ENCODE assay signal across 1 cellular context in genomic region chr6:6803180-6803978, GRCh38.
TF ChIP-seq lines count a peak whose summit lies in the region.

No MANE protein-coding gene starts in this region.

TF ChIP-seq in GM12878, 131 proteins besides CTCF, POLR2A, EP300 and RAD21 (continued from another document and continues in another):
- TF ChIP-seq, protein P1, sequence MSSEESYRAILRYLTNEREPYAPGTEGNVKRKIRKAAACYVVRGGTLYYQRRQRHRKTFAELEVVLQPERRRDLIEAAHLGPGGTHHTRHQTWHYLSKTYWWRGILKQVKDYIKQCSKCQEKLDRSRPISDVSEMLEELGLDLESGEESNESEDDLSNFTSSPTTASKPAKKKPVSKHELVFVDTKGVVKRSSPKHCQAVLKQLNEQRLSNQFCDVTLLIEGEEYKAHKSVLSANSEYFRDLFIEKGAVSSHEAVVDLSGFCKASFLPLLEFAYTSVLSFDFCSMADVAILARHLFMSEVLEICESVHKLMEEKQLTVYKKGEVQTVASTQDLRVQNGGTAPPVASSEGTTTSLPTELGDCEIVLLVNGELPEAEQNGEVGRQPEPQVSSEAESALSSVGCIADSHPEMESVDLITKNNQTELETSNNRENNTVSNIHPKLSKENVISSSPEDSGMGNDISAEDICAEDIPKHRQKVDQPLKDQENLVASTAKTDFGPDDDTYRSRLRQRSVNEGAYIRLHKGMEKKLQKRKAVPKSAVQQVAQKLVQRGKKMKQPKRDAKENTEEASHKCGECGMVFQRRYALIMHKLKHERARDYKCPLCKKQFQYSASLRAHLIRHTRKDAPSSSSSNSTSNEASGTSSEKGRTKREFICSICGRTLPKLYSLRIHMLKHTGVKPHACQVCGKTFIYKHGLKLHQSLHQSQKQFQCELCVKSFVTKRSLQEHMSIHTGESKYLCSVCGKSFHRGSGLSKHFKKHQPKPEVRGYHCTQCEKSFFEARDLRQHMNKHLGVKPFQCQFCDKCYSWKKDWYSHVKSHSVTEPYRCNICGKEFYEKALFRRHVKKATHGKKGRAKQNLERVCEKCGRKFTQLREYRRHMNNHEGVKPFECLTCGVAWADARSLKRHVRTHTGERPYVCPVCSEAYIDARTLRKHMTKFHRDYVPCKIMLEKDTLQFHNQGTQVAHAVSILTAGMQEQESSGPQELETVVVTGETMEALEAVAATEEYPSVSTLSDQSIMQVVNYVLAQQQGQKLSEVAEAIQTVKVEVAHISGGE (CRISPR knock-in tag; IDR thresholded peaks at IDR 0.05): no peak
- TF ChIP-seq POLR2AphosphoS2 (IDR thresholded peaks at IDR 0.05; ENCODE audit: low read depth, low read length): no peak
- TF ChIP-seq MTA2 (IDR thresholded peaks at IDR 0.05; ENCODE audit: low read depth): peak; percentile 44; the same call in 1 of the 2 replicates
- no peak for TF ChIP-seq NFYA (IDR thresholded peaks at IDR 0.05; ENCODE audit: borderline replicate concordance, low read depth, low read length)
- no peak for TF ChIP-seq SMAD1 (IDR thresholded peaks at IDR 0.05; ENCODE audit: low read depth, partially characterized antibody)
- no peak for TF ChIP-seq MXI1 (IDR thresholded peaks at IDR 0.05; ENCODE audit: low read depth, low read length)
- TF ChIP-seq NRF1 (conservative IDR thresholded peaks at IDR 0.05; ENCODE audit: low read depth, low read length): no peak
- TF ChIP-seq CREB1 (IDR thresholded peaks at IDR 0.05; ENCODE audit: low read depth): no peak; the same call in 1 of the 2 replicates
- TF ChIP-seq SMARCA5 (IDR thresholded peaks at IDR 0.05): no peak
- TF ChIP-seq, protein P2, sequence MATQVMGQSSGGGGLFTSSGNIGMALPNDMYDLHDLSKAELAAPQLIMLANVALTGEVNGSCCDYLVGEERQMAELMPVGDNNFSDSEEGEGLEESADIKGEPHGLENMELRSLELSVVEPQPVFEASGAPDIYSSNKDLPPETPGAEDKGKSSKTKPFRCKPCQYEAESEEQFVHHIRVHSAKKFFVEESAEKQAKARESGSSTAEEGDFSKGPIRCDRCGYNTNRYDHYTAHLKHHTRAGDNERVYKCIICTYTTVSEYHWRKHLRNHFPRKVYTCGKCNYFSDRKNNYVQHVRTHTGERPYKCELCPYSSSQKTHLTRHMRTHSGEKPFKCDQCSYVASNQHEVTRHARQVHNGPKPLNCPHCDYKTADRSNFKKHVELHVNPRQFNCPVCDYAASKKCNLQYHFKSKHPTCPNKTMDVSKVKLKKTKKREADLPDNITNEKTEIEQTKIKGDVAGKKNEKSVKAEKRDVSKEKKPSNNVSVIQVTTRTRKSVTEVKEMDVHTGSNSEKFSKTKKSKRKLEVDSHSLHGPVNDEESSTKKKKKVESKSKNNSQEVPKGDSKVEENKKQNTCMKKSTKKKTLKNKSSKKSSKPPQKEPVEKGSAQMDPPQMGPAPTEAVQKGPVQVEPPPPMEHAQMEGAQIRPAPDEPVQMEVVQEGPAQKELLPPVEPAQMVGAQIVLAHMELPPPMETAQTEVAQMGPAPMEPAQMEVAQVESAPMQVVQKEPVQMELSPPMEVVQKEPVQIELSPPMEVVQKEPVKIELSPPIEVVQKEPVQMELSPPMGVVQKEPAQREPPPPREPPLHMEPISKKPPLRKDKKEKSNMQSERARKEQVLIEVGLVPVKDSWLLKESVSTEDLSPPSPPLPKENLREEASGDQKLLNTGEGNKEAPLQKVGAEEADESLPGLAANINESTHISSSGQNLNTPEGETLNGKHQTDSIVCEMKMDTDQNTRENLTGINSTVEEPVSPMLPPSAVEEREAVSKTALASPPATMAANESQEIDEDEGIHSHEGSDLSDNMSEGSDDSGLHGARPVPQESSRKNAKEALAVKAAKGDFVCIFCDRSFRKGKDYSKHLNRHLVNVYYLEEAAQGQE (IDR thresholded peaks at IDR 0.05; ENCODE audit: low read depth, low read length): no peak
- 0 out of 2 replicates have a peak, but pooled peaks have one; percentile 16 for TF ChIP-seq CBX5 (IDR thresholded peaks at IDR 0.05; ENCODE audit: low read depth)
- TF ChIP-seq SMC3 (IDR thresholded peaks at IDR 0.05; ENCODE audit: borderline replicate concordance, low read length): no peak
- TF ChIP-seq BRCA1 (IDR thresholded peaks at IDR 0.05; ENCODE audit: low read depth, low read length): no peak
- peak; percentile 37; the same call in 1 of the 2 replicates for TF ChIP-seq ATF7 (IDR thresholded peaks at IDR 0.05; ENCODE audit: low read depth)
- TF ChIP-seq, protein P3, sequence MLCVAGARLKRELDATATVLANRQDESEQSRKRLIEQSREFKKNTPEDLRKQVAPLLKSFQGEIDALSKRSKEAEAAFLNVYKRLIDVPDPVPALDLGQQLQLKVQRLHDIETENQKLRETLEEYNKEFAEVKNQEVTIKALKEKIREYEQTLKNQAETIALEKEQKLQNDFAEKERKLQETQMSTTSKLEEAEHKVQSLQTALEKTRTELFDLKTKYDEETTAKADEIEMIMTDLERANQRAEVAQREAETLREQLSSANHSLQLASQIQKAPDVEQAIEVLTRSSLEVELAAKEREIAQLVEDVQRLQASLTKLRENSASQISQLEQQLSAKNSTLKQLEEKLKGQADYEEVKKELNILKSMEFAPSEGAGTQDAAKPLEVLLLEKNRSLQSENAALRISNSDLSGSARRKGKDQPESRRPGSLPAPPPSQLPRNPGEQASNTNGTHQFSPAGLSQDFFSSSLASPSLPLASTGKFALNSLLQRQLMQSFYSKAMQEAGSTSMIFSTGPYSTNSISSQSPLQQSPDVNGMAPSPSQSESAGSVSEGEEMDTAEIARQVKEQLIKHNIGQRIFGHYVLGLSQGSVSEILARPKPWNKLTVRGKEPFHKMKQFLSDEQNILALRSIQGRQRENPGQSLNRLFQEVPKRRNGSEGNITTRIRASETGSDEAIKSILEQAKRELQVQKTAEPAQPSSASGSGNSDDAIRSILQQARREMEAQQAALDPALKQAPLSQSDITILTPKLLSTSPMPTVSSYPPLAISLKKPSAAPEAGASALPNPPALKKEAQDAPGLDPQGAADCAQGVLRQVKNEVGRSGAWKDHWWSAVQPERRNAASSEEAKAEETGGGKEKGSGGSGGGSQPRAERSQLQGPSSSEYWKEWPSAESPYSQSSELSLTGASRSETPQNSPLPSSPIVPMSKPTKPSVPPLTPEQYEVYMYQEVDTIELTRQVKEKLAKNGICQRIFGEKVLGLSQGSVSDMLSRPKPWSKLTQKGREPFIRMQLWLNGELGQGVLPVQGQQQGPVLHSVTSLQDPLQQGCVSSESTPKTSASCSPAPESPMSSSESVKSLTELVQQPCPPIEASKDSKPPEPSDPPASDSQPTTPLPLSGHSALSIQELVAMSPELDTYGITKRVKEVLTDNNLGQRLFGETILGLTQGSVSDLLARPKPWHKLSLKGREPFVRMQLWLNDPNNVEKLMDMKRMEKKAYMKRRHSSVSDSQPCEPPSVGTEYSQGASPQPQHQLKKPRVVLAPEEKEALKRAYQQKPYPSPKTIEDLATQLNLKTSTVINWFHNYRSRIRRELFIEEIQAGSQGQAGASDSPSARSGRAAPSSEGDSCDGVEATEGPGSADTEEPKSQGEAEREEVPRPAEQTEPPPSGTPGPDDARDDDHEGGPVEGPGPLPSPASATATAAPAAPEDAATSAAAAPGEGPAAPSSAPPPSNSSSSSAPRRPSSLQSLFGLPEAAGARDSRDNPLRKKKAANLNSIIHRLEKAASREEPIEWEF (IDR thresholded peaks at IDR 0.05; ENCODE audit: insufficient replicate concordance, low read depth, low read length): no peak
- TF ChIP-seq EED (IDR thresholded peaks at IDR 0.05; ENCODE audit: low read depth): no peak; the same call in 1 of the 2 replicates
- TF ChIP-seq NR2C1 (IDR thresholded peaks at IDR 0.05): no peak
- no peak for TF ChIP-seq MEF2B (IDR thresholded peaks at IDR 0.05; ENCODE audit: partially characterized antibody, poor library complexity, severe bottlenecking)
- no peak for TF ChIP-seq SUPT20H (IDR thresholded peaks at IDR 0.05; ENCODE audit: borderline replicate concordance, control insufficient read depth, low read depth, low read length)
- no peak for TF ChIP-seq TCF7 (IDR thresholded peaks at IDR 0.05; ENCODE audit: borderline replicate concordance)
- TF ChIP-seq SIN3A (IDR thresholded peaks at IDR 0.05; ENCODE audit: low read depth, low read length): no peak
- no peak for TF ChIP-seq TCF12 (IDR thresholded peaks at IDR 0.05; ENCODE audit: low read depth, low read length)
- TF ChIP-seq, protein P4, sequence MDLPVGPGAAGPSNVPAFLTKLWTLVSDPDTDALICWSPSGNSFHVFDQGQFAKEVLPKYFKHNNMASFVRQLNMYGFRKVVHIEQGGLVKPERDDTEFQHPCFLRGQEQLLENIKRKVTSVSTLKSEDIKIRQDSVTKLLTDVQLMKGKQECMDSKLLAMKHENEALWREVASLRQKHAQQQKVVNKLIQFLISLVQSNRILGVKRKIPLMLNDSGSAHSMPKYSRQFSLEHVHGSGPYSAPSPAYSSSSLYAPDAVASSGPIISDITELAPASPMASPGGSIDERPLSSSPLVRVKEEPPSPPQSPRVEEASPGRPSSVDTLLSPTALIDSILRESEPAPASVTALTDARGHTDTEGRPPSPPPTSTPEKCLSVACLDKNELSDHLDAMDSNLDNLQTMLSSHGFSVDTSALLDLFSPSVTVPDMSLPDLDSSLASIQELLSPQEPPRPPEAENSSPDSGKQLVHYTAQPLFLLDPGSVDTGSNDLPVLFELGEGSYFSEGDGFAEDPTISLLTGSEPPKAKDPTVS (IDR thresholded peaks at IDR 0.05; ENCODE audit: low read depth, low read length): no peak
- TF ChIP-seq TAF1 (IDR thresholded peaks at IDR 0.05; ENCODE audit: borderline replicate concordance, low read depth, low read length): no peak
- TF ChIP-seq JUNB (IDR thresholded peaks at IDR 0.05): no peak
- TF ChIP-seq, protein P5, sequence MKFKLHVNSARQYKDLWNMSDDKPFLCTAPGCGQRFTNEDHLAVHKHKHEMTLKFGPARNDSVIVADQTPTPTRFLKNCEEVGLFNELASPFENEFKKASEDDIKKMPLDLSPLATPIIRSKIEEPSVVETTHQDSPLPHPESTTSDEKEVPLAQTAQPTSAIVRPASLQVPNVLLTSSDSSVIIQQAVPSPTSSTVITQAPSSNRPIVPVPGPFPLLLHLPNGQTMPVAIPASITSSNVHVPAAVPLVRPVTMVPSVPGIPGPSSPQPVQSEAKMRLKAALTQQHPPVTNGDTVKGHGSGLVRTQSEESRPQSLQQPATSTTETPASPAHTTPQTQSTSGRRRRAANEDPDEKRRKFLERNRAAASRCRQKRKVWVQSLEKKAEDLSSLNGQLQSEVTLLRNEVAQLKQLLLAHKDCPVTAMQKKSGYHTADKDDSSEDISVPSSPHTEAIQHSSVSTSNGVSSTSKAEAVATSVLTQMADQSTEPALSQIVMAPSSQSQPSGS (IDR thresholded peaks at IDR 0.05; ENCODE audit: low read length): no peak
- TF ChIP-seq, protein P6, sequence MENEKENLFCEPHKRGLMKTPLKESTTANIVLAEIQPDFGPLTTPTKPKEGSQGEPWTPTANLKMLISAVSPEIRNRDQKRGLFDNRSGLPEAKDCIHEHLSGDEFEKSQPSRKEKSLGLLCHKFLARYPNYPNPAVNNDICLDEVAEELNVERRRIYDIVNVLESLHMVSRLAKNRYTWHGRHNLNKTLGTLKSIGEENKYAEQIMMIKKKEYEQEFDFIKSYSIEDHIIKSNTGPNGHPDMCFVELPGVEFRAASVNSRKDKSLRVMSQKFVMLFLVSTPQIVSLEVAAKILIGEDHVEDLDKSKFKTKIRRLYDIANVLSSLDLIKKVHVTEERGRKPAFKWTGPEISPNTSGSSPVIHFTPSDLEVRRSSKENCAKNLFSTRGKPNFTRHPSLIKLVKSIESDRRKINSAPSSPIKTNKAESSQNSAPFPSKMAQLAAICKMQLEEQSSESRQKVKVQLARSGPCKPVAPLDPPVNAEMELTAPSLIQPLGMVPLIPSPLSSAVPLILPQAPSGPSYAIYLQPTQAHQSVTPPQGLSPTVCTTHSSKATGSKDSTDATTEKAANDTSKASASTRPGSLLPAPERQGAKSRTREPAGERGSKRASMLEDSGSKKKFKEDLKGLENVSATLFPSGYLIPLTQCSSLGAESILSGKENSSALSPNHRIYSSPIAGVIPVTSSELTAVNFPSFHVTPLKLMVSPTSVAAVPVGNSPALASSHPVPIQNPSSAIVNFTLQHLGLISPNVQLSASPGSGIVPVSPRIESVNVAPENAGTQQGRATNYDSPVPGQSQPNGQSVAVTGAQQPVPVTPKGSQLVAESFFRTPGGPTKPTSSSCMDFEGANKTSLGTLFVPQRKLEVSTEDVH (IDR thresholded peaks at IDR 0.05; ENCODE audit: low read depth, partially characterized antibody): no peak
- TF ChIP-seq, protein P7, sequence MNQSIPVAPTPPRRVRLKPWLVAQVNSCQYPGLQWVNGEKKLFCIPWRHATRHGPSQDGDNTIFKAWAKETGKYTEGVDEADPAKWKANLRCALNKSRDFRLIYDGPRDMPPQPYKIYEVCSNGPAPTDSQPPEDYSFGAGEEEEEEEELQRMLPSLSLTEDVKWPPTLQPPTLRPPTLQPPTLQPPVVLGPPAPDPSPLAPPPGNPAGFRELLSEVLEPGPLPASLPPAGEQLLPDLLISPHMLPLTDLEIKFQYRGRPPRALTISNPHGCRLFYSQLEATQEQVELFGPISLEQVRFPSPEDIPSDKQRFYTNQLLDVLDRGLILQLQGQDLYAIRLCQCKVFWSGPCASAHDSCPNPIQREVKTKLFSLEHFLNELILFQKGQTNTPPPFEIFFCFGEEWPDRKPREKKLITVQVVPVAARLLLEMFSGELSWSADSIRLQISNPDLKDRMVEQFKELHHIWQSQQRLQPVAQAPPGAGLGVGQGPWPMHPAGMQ (IDR thresholded peaks at IDR 0.05; ENCODE audit: borderline replicate concordance): no peak
- TF ChIP-seq ZNF384 (IDR thresholded peaks at IDR 0.05; ENCODE audit: borderline replicate concordance, low read depth, low read length): no peak
- TF ChIP-seq NFXL1 (IDR thresholded peaks at IDR 0.05; ENCODE audit: borderline replicate concordance): no peak
- no peak for TF ChIP-seq KLF5 (IDR thresholded peaks at IDR 0.05; ENCODE audit: partially characterized antibody)
- no peak for TF ChIP-seq SUZ12 (IDR thresholded peaks at IDR 0.05; ENCODE audit: unreplicated experiment)
- TF ChIP-seq, protein P8, sequence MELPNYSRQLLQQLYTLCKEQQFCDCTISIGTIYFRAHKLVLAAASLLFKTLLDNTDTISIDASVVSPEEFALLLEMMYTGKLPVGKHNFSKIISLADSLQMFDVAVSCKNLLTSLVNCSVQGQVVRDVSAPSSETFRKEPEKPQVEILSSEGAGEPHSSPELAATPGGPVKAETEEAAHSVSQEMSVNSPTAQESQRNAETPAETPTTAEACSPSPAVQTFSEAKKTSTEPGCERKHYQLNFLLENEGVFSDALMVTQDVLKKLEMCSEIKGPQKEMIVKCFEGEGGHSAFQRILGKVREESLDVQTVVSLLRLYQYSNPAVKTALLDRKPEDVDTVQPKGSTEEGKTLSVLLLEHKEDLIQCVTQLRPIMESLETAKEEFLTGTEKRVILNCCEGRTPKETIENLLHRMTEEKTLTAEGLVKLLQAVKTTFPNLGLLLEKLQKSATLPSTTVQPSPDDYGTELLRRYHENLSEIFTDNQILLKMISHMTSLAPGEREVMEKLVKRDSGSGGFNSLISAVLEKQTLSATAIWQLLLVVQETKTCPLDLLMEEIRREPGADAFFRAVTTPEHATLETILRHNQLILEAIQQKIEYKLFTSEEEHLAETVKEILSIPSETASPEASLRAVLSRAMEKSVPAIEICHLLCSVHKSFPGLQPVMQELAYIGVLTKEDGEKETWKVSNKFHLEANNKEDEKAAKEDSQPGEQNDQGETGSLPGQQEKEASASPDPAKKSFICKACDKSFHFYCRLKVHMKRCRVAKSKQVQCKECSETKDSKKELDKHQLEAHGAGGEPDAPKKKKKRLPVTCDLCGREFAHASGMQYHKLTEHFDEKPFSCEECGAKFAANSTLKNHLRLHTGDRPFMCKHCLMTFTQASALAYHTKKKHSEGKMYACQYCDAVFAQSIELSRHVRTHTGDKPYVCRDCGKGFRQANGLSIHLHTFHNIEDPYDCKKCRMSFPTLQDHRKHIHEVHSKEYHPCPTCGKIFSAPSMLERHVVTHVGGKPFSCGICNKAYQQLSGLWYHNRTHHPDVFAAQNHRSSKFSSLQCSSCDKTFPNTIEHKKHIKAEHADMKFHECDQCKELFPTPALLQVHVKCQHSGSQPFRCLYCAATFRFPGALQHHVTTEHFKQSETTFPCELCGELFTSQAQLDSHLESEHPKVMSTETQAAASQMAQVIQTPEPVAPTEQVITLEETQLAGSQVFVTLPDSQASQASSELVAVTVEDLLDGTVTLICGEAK (IDR thresholded peaks at IDR 0.05; ENCODE audit: borderline replicate concordance): no peak
- TF ChIP-seq HDGF (IDR thresholded peaks at IDR 0.05): 0 out of 2 replicates have a peak, but pooled peaks have one; percentile 60
